In genomic region chr15:34437687-34438086, GRCh38 we compare ENCODE assay signal across 8 cellular contexts. TPM values are rescaled to one million over a fixed set of nuclear protein-coding genes. Genes with fewer than 3 reads are reported as not detected.
DNase-seq lines count a peak whose midpoint lies in the region; ATAC-seq and TF ChIP-seq lines count a peak whose summit lies in the region.

Gene GOLGA8A, minus strand, starts transcription at chr15:34437808. Its CDS starts 48,117 bp downstream, at chr15:34389691.

- H3K27ac ChIP-seq in endodermal cell (ENCODE audit: low read depth, low read length): no peak within 1 kb of the TSS

- no peaks in the 10 kb centered on the region for H3K9me3 Mint-ChIP-seq in endodermal cell

- peak within 1 kb of the TSS; percentile 76 for H3K27ac Mint-ChIP-seq in endodermal cell

- DNase-seq in NCI-H510A treated with DMSO at 0.1 percent for 48 hours (lab: John Stamatoyannopoulos, UW) (peak; percentile 48), endodermal cell (peak; percentile 86), midbrain (lab: John Stamatoyannopoulos, UW) (peak; percentile 46), SW 1271 (lab: John Stamatoyannopoulos, UW) (no peak)
- peak; percentile 70 to 79 for DNase-seq in activated CD8-positive, alpha-beta memory T cell treated with anti-CD3 and anti-CD28 coated beads for 4 hours (ENCODE audit: low read depth in 2 of 2)
- peak; percentile 74 to 76 for DNase-seq in stimulated activated CD8-positive, alpha-beta memory T cell treated with anti-CD3 and anti-CD28 coated beads, Interleukin-15, amount 100 ng/mL, for 48 hours (ENCODE audit: low read depth in 2 of 2)

- peak within 1 kb of the TSS; percentile 68 for H3K4me3 ChIP-seq in endodermal cell (ENCODE audit: low read length)

- H3K36me3 ChIP-seq in endodermal cell (ENCODE audit: control insufficient read depth, insufficient read depth, low read length): no peaks in the 10 kb centered on the region

- ATAC-seq in GM18511 (IDR thresholded peaks at IDR 0.05; ENCODE audit: unreplicated experiment) (peak; percentile 63), HG03066 (IDR thresholded peaks at IDR 0.05; ENCODE audit: low read depth, unreplicated experiment) (peak; percentile 55)

- WGBS in endodermal cell (ENCODE audit: insufficient coverage in 1 of 2, insufficient read length in 1 of 2), 2 experiments: 0 to 1% methylated on average over 6 to 33 of the region's 33 CpGs

- no peaks in the 10 kb centered on the region for H3K4me1 Mint-ChIP-seq in endodermal cell

- peak within 1 kb of the TSS; percentile 70 for H3K4me3 Mint-ChIP-seq in endodermal cell

- TF ChIP-seq CTCF in endodermal cell (conservative IDR thresholded peaks at IDR 0.05): no peak

- H3K36me3 Mint-ChIP-seq in endodermal cell (ENCODE audit: low read depth): peaks cover 12% of the 10 kb centered on the region

- no peak within 1 kb of the TSS for H3K9ac ChIP-seq in endodermal cell (ENCODE audit: extremely low read depth, low read length, poor library complexity, severe bottlenecking)

- H3K27me3 ChIP-seq in endodermal cell (ENCODE audit: control insufficient read depth, insufficient read depth, low read length, poor library complexity, severe bottlenecking): peaks cover 18% of the 10 kb centered on the region

- H3K9me3 ChIP-seq in endodermal cell (ENCODE audit: control insufficient read depth, low read length): no peaks in the 10 kb centered on the region

- H3K4me1 ChIP-seq in endodermal cell (ENCODE audit: control insufficient read depth, insufficient read depth, low read length): no peaks in the 10 kb centered on the region

- peaks cover 38% of the 10 kb centered on the region for H3K27me3 Mint-ChIP-seq in endodermal cell (ENCODE audit: insufficient read depth)

RNA-seq across cellular contexts. Expression of gene GOLGA8A, which starts in this region (rescaled TPM):
- 10 to 100 TPM; 60.8 to 95.8 TPM for total RNA-seq in endodermal cell
- polyA plus RNA-seq in endodermal cell (2013, experiment 1 of 2): 47.4 TPM
- 41.2 TPM for polyA plus RNA-seq in endodermal cell (2013, experiment 2 of 2)

Comparison
In these comparisons a context has a peak if more than half of its experiments do, and no peak if none do; other contexts are left out.
1. DNase-seq: peak in NCI-H510A treated with DMSO at 0.1 percent for 48 hours (single experiment), activated CD8-positive, alpha-beta memory T cell treated with anti-CD3 and anti-CD28 coated beads for 4 hours (2 of 2), endodermal cell (single experiment), midbrain (single experiment) and stimulated activated CD8-positive, alpha-beta memory T cell treated with anti-CD3 and anti-CD28 coated beads, Interleukin-15, amount 100 ng/mL, for 48 hours (2 of 2); none in SW 1271 (0 of 2).